7 cellular contexts compared by ENCODE assay signal in the genomic region with DNA sequence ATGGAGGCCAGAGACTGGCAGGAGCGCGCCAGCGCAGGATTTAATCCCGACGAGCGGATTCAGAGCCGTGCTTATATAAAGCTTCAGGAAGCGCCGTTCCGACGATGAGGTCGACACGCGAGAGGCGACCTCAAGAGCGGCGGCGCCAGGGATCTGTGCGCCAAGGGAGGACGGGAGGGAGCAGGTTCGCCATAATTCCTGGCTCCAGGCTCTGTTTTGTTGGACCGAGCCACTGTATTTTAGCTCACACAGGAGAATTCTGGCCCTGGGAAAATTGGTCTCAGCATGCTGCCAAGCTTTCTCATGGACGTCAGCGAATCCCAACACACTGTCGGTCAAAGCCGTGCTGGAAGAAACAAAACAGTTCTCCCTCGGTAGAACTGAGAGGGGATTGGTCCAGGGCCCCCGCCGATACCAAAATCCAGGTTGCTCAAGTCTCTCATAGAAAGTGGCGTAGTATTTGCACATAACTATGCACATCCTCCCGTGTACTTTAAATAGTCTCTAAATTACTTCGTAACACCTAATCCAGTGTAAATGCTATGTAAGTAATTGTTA. TPM values are rescaled to one million over a fixed set of nuclear protein-coding genes. Genes with fewer than 3 reads are reported as not detected.
DNase-seq lines count a peak whose midpoint lies in the region; ATAC-seq and TF ChIP-seq lines count a peak whose summit lies in the region.
"Not testable (repeated sequence)": the region's sequence is repeated elsewhere in the genome, so short reads cannot be mapped to it uniquely, and the experiment has no call there.

No MANE protein-coding gene starts in this region.

- not testable (repeated sequence) for TF ChIP-seq CTCF in natural killer cell (IDR thresholded peaks at IDR 0.05)

- H3K27ac Mint-ChIP-seq in activated CD8-positive, alpha-beta memory T cell treated with anti-CD3 and anti-CD28 coated beads, Interleukin-2, amount 10 ng/mL, durations not matched to agents 7 days and 5 days; natural killer cell: not testable (repeated sequence)

- intact Hi-C loops in left cardiac atrium (cut with DNase I); natural killer cell (cut with micrococcal nuclease): not testable (repeated sequence)

- CTCF ChIA-PET in activated CD8-positive, alpha-beta memory T cell treated with anti-CD3 and anti-CD28 coated beads, Interleukin-2, amount 10 ng/mL, durations not matched to agents 7 days and 5 days (lab: Charles Lee), result not testable (repeated sequence)

- ATAC-seq in GM18858 (IDR thresholded peaks at IDR 0.05; ENCODE audit: unreplicated experiment) (peak; percentile 8), GM21528 (IDR thresholded peaks at IDR 0.05; ENCODE audit: low FRiP score, unreplicated experiment) (peak; percentile 12), HG02938 (IDR thresholded peaks at IDR 0.05; ENCODE audit: unreplicated experiment) (peak; percentile 11), HG03439 (IDR thresholded peaks at IDR 0.05; ENCODE audit: unreplicated experiment) (peak; percentile 2), left cardiac atrium (peak; percentile 52 to 62), natural killer cell (peak in 2 of 3 donors; percentile 3 to 16)
- ATAC-seq in activated CD8-positive, alpha-beta memory T cell treated with anti-CD3 and anti-CD28 coated beads, Interleukin-2, amount 10 ng/mL, durations not matched to agents 7 days and 5 days, result peak; percentile 10

- not testable (repeated sequence) for H3K36me3 Mint-ChIP-seq in activated CD8-positive, alpha-beta memory T cell treated with anti-CD3 and anti-CD28 coated beads, Interleukin-2, amount 10 ng/mL, durations not matched to agents 7 days and 5 days; natural killer cell

- DNase-seq in activated CD8-positive, alpha-beta memory T cell treated with anti-CD3 and anti-CD28 coated beads, Interleukin-2, amount 10 ng/mL, durations not matched to agents 7 days and 5 days; left cardiac atrium; natural killer cell: not testable (repeated sequence)

- H3K9me3 Mint-ChIP-seq in activated CD8-positive, alpha-beta memory T cell treated with anti-CD3 and anti-CD28 coated beads, Interleukin-2, amount 10 ng/mL, durations not matched to agents 7 days and 5 days (ENCODE audit: low read depth); natural killer cell: not testable (repeated sequence)

- not testable (repeated sequence) for H3K27me3 Mint-ChIP-seq in activated CD8-positive, alpha-beta memory T cell treated with anti-CD3 and anti-CD28 coated beads, Interleukin-2, amount 10 ng/mL, durations not matched to agents 7 days and 5 days; natural killer cell (ENCODE audit: low read depth in 2 of 2)

- not testable (repeated sequence) for H3K4me1 Mint-ChIP-seq in activated CD8-positive, alpha-beta memory T cell treated with anti-CD3 and anti-CD28 coated beads, Interleukin-2, amount 10 ng/mL, durations not matched to agents 7 days and 5 days; natural killer cell

- not testable (repeated sequence) for H3K4me3 Mint-ChIP-seq in activated CD8-positive, alpha-beta memory T cell treated with anti-CD3 and anti-CD28 coated beads, Interleukin-2, amount 10 ng/mL, durations not matched to agents 7 days and 5 days; natural killer cell

RNA-seq across cellular contexts. Expression of a gene that starts 37.8 kb away (rescaled TPM):
- 10 to 100 TPM; 24.4 to 28.6 TPM for total RNA-seq in activated CD8-positive, alpha-beta memory T cell treated with anti-CD3 and anti-CD28 coated beads, Interleukin-2, amount 10 ng/mL, durations not matched to agents 7 days and 5 days
- 10 to 100 TPM; 13.0 to 16.0 TPM for total RNA-seq in left cardiac atrium
- 1 to 10 TPM; 7.0 to 8.3 (median 7.9) TPM for total RNA-seq in natural killer cell

RNA-seq across cellular contexts. Expression of a gene that starts 56.1 kb away (rescaled TPM):
- total RNA-seq in activated CD8-positive, alpha-beta memory T cell treated with anti-CD3 and anti-CD28 coated beads, Interleukin-2, amount 10 ng/mL, durations not matched to agents 7 days and 5 days, result 10 to 100 TPM; 15.8 to 17.1 TPM
- total RNA-seq in left cardiac atrium (1 to 10 TPM in 1 of 2 donors, under 1 TPM in 1; 0.71 to 1.5 TPM), natural killer cell (1 to 10 TPM in 2 of 3 donors, under 1 TPM in 1; 0.73 to 3.9 (median 1.3) TPM)

Comparison
In these comparisons a context has a peak if more than half of its experiments do, and no peak if none do; other contexts are left out.
1. ATAC-seq: peak in every context shown above with its lines; median percentile 57 in left cardiac atrium; 12 in GM21528; 11 in HG02938; 10 in activated CD8-positive, alpha-beta memory T cell treated with anti-CD3 and anti-CD28 coated beads, Interleukin-2, amount 10 ng/mL, durations not matched to agents 7 days and 5 days; 10 in natural killer cell; 8 in GM18858; 2 in HG03439.